ENCODE assay signal across 1 cellular context in genomic region chr1:9735800-9736199, GRCh38.
TF ChIP-seq lines count a peak whose summit lies in the region.

No MANE protein-coding gene starts in this region.

TF ChIP-seq in K562, 482 proteins besides CTCF, POLR2A, EP300 and RAD21 (continued from another document):
- no peak for TF ChIP-seq ZC3H8 (IDR thresholded peaks at IDR 0.05)
- 0 out of 2 replicates have a peak, but pooled peaks have one; percentile 8 for TF ChIP-seq STAG1 (CRISPR knock-in tag; IDR thresholded peaks at IDR 0.05; ENCODE audit: borderline replicate concordance)
